ENCODE assay signal across 8 cellular contexts in the genomic region with DNA sequence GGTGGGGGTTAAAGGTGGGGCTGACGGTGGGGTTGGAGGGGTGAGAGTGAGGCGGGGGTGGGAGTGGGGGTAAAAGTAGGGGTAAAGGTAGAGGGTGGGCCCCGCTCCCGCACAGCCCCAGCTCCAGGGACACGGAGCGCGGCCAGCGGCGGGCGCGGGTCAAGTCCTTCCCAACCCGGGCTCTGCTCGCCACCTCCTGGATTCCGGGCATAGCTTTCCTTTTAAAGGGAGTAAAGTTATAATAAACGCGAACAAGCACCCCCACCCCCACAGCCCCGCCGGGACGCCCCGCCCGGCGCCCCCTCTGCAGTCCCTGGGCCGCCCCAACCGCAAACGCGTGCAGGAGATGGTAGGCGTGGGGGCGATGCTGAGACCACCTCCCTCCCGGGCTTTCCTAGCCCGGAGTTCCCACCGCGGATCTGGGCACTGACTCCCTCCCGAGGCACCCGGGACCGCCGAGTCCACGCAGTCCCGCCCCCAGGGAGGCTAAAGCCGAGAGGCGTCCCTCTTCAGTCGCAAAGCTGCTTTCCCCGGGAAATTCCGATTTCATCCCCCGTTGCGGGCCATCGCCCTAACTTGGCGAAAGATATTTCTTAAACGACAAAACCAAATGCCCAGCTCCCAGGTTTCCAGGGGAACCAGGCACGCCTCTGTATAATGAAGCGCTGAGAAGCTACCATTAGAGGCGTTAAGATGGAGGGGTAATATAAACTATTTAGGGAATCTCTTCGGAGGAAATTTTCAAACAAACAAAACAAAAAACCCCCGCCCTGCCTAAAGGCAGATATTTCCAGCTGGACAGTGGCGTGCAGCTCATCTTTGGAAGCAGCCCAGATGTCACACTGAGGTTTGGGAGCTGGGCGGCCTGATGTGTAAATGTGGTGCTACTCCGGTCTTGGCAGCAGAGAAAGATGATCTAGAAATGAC. TPM values are rescaled to one million over a fixed set of nuclear protein-coding genes. Genes with fewer than 3 reads are reported as not detected.
DNase-seq lines count a peak whose midpoint lies in the region; ATAC-seq, FAIRE-seq and TF ChIP-seq lines count a peak whose summit lies in the region.

A gene with protein sequence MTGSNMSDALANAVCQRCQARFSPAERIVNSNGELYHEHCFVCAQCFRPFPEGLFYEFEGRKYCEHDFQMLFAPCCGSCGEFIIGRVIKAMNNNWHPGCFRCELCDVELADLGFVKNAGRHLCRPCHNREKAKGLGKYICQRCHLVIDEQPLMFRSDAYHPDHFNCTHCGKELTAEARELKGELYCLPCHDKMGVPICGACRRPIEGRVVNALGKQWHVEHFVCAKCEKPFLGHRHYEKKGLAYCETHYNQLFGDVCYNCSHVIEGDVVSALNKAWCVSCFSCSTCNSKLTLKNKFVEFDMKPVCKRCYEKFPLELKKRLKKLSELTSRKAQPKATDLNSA (minus strand): TSS at position 196 of the 927 bp plus-strand sequence. CDS start 506 bp downstream, outside the sequence.

- no peak within 1 kb of the TSS for H2BK20ac ChIP-seq in H9 (ENCODE audit: low read depth, low read length, poor library complexity, severe bottlenecking)

- H3K4me3 Mint-ChIP-seq in H9, result peak within 1 kb of the TSS; percentile 70 to 87

- WGBS in A549 (ENCODE audit: missing lambda C conversion rate), result 11% methylated on average over 23 of the region's 56 CpGs
- no CpG with 5 or more reads among the region's 56 CpGs for WGBS in H9 (ENCODE audit: extremely low coverage, insufficient read length, low lambda C conversion rate)
- WGBS in adipose tissue, 3 donors, result 2 to 6% (median 4%) methylated on average over 51 to 55 of the region's 56 CpGs

- no peak for TF ChIP-seq POLR2A in A549 (IDR thresholded peaks at IDR 0.05; ENCODE audit: low read length)

- ATAC-seq in A549 (peak; percentile 72 to 83), GM18861 (IDR thresholded peaks at IDR 0.05; ENCODE audit: unreplicated experiment) (no peak)

- H3K79me2 ChIP-seq in H9 (ENCODE audit: insufficient read depth, low read length), result no peaks in the 10 kb centered on the region

- H4K20me1 ChIP-seq in H9 (ENCODE audit: control insufficient read depth, insufficient read depth, insufficient read length), result no peaks in the 10 kb centered on the region

- no peak within 1 kb of the TSS; the same call in 1 of the 2 replicates for H3K14ac ChIP-seq in H9 (ENCODE audit: insufficient read depth, low read length)

- H3K9me3 ChIP-seq in A549 (no peaks in the 10 kb centered on the region), H9 (ENCODE audit: control insufficient read depth, low read depth, low read length) (no peaks in the 10 kb centered on the region)

- DNase-seq in A549 (ENCODE audit: low read depth in 1 of 2, low spot score in 1 of 2), result peak; percentile 48 to 49
- peak; percentile 47 for DNase-seq in H9
- peak; percentile 91 for DNase-seq in hepatic stellate cell (ENCODE audit: low spot score)
- no peak for DNase-seq in retinal pigment epithelial cell (ENCODE audit: low read depth)
- DNase-seq in DMS153 treated with DMSO at 0.1 percent for 48 hours (lab: John Stamatoyannopoulos, UW; ENCODE audit: unreplicated experiment), result no peak
- DNase-seq in Ammon's horn (ENCODE audit: low spot score), result no peak

- no peak within 1 kb of the TSS for H3K18ac ChIP-seq in H9 (ENCODE audit: insufficient read length, low read depth, low read length)

- TF ChIP-seq RAD21 in A549 (conservative IDR thresholded peaks at IDR 0.05 in 1 of 2, IDR thresholded peaks at IDR 0.05 in 1 of 2), result peak; percentile 28 to 57; a peak in 2 of 5 replicates

- H2BK15ac ChIP-seq in H9 (ENCODE audit: low read depth, low read length), result no peak within 1 kb of the TSS

- no peak within 1 kb of the TSS for H2AK5ac ChIP-seq in H9 (ENCODE audit: insufficient read length, low read length)

- H3K27me3 Mint-ChIP-seq in H9 (ENCODE audit: low read depth), result peaks cover 83% of the 10 kb centered on the region

- H3K4me3 ChIP-seq in A549, result peak within 1 kb of the TSS; percentile 77
- peak within 1 kb of the TSS; percentile 56 for H3K4me3 ChIP-seq in retinal pigment epithelial cell (ENCODE audit: low read length)

- no peak within 1 kb of the TSS for H2BK12ac ChIP-seq in H9 (ENCODE audit: insufficient read length, low read depth, low read length)

- H2BK5ac ChIP-seq in H9 (ENCODE audit: insufficient read length, low read length), result no peak within 1 kb of the TSS

- H4K91ac ChIP-seq in H9 (ENCODE audit: insufficient read length, low read depth, low read length), result no peak within 1 kb of the TSS

- H3K27ac ChIP-seq in A549, result peak within 1 kb of the TSS; percentile 67 to 90
- no peak within 1 kb of the TSS for H3K27ac ChIP-seq in H9 (ENCODE audit: insufficient read length, low read depth, low read length)
- H3K27ac ChIP-seq in adipose tissue (ENCODE audit: low read depth, low read length), result no peak within 1 kb of the TSS

- FAIRE-seq in A549 (lab: Jason Lieb, UNC), result no peak

- peaks cover 7 to 10% of the 10 kb centered on the region in 2 experiments; a peak in 3 of 4 replicates for H3K4me1 Mint-ChIP-seq in H9

- no peaks in the 10 kb centered on the region for H3K79me1 ChIP-seq in H9 (ENCODE audit: insufficient read depth, low read depth, low read length, poor library complexity, severe bottlenecking)

- H3K9me3 Mint-ChIP-seq in H9, result no peaks in the 10 kb centered on the region

- peaks cover 6% of the 10 kb centered on the region for H3K23me2 ChIP-seq in H9 (ENCODE audit: insufficient read length, low read depth, low read length, poor library complexity, severe bottlenecking)

- no peak within 1 kb of the TSS for H3K56ac ChIP-seq in H9 (ENCODE audit: insufficient read length, low read depth, low read length)

- TF ChIP-seq CTCF in A549 (IDR thresholded peaks at IDR 0.05) (peak; percentile 29; the same call in 2 of the 3 replicates), H9 (conservative IDR thresholded peaks at IDR 0.05) (peak; percentile 20; the same call in 1 of the 3 replicates), retinal pigment epithelial cell (conservative IDR thresholded peaks at IDR 0.05; ENCODE audit: low read depth, low read length) (no peak)

- POLR2A ChIA-PET in A549 (lab: Yijun Ruan, JAX), result interaction anchor here (0.5 to 1.1 kb wide), 4 partner anchors 25 to 381 kb away, joined by 3 read pairs; no protein-coding TSS in a partner anchor

- CTCF ChIA-PET in A549 (lab: Yijun Ruan, JAX), result interaction anchor here (0.5 to 2.7 kb wide), 13 partner anchors 17 to 608 kb away, joined by 3 to 10 read pairs (median 4); no protein-coding TSS in a partner anchor

- H3K4me1 ChIP-seq in A549 (peaks cover 15% of the 10 kb centered on the region), H9 (ENCODE audit: insufficient read depth, low read length) (no peaks in the 10 kb centered on the region)

- H3K27me3 ChIP-seq in H9 (ENCODE audit: insufficient read depth, low read length), result peaks cover 13% of the 10 kb centered on the region

- TF ChIP-seq EP300 in A549 (IDR thresholded peaks at IDR 0.05), result no peak

- H2BK120ac ChIP-seq in H9 (ENCODE audit: low read depth, low read length, poor library complexity, severe bottlenecking), result no peak within 1 kb of the TSS

- H4K8ac ChIP-seq in H9 (replicated peaks; ENCODE audit: insufficient read length, low read depth, low read length), result no peak within 1 kb of the TSS

- no peak within 1 kb of the TSS for H4K5ac ChIP-seq in H9 (ENCODE audit: insufficient read length, low read depth, low read length)

- no peak within 1 kb of the TSS for H3K4ac ChIP-seq in H9 (ENCODE audit: low read depth, low read length)

- H3K27ac Mint-ChIP-seq in H9, result no peak within 1 kb of the TSS

- H2AFZ ChIP-seq in H9 (ENCODE audit: low read length), result no peak within 1 kb of the TSS

- H3T11ph ChIP-seq in H9 (ENCODE audit: low read length), result no peak within 1 kb of the TSS

- no peaks in the 10 kb centered on the region; a peak in 1 of 7 replicates for H3K36me3 Mint-ChIP-seq in H9 (ENCODE audit: insufficient read depth in 1 of 3, low read depth in 3 of 3)

- H3K4me2 ChIP-seq in A549 (peak within 1 kb of the TSS; percentile 94), H9 (ENCODE audit: insufficient read depth, insufficient read length, low read length) (peak within 1 kb of the TSS; percentile 72)

- H3K23ac ChIP-seq in H9 (ENCODE audit: insufficient read length, low read depth, low read length), result no peak within 1 kb of the TSS

- H3K9ac ChIP-seq in H9 (ENCODE audit: extremely low read depth, insufficient read length, low read length), result no peak within 1 kb of the TSS

TF ChIP-seq in A549, 52 proteins besides CTCF, POLR2A, EP300 and RAD21:
- TF ChIP-seq, protein P1, sequence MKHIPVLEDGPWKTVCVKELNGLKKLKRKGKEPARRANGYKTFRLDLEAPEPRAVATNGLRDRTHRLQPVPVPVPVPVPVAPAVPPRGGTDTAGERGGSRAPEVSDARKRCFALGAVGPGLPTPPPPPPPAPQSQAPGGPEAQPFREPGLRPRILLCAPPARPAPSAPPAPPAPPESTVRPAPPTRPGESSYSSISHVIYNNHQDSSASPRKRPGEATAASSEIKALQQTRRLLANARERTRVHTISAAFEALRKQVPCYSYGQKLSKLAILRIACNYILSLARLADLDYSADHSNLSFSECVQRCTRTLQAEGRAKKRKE (CRISPR knock-in tag; IDR thresholded peaks at IDR 0.05; ENCODE audit: low read depth), result no peak
- peak; percentile 81; the same call in 1 of the 2 replicates for TF ChIP-seq RNF2 (IDR thresholded peaks at IDR 0.05; ENCODE audit: borderline replicate concordance, low read depth)
- TF ChIP-seq CBX8 (IDR thresholded peaks at IDR 0.05), result 0 out of 2 replicates have a peak, but pooled peaks have one; percentile 43
- peak; percentile 37; the same call in 1 of the 3 replicates for TF ChIP-seq SMC3 (IDR thresholded peaks at IDR 0.05)
- TF ChIP-seq KDM1A (IDR thresholded peaks at IDR 0.05; ENCODE audit: low read depth), result no peak

RNA-seq across cellular contexts. Expression of the gene that starts here (rescaled TPM):
- polyA plus RNA-seq in A549 (2011; rRNA removed), result 1.2 TPM in 2 replicates
- polyA plus RNA-seq in A549 (2012; cell fraction: cytosol; rRNA removed), result 3.1 and 5.2 TPM in 2 replicates
- 16.4 and 21.6 TPM in 2 replicates for polyA plus RNA-seq in A549 (2012; cell fraction: nucleus; rRNA removed)
- 5.6 to 7.6 TPM (median 6.1 TPM) in 3 replicates for polyA plus RNA-seq in A549 (2017; fragmentation: RNase III; extraction: RNeasy Plus Mini Kit Qiagen cat#74134 plus additional on column Dnase treatment)
- polyA minus RNA-seq in A549 (2011; rRNA and poly(A)+ RNA removed), result 2.1 and 3.3 TPM in 2 replicates
- 5.7 and 5.9 TPM in 2 replicates for total RNA-seq in H9 (2021)
- 100 to 1,000 TPM in 1 of 3 donors, 10 to 100 TPM in 1, 1 to 10 TPM in 1; 8.5 to 282 (median 64.9) TPM for polyA plus RNA-seq in adipose tissue

Comparison
In these comparisons a context has a peak if more than half of its experiments do, and no peak if none do; other contexts are left out.
1. DNase-seq: peak in A549 (2 of 2), H9 (single experiment) and hepatic stellate cell (single experiment); none in retinal pigment epithelial cell (single experiment), DMS153 treated with DMSO at 0.1 percent for 48 hours (single experiment) and Ammon's horn (single experiment).
2. H3K27ac ChIP-seq: peak in A549 (2 of 2); none in H9 (single experiment) and adipose tissue (single experiment).